ENCODE assay signal across 9 cellular contexts in genomic region chr6:12504325-12504966, GRCh38.
DNase-seq lines count a peak whose midpoint lies in the region; ATAC-seq and TF ChIP-seq lines count a peak whose summit lies in the region.
"Had no signal": no experiment of that assay in that cellular context is flagged by ENCODE, and none has a peak within 500 bp of the region (broad histone marks: within the 10 kb centered on the region; RNA-seq: fewer than 3 reads in every experiment).

No MANE protein-coding gene starts in this region.

- peak; percentile 78 for ATAC-seq in GM18868 (IDR thresholded peaks at IDR 0.05; ENCODE audit: unreplicated experiment)
- ATAC-seq in activated CD8-positive, alpha-beta memory T cell treated with anti-CD3 and anti-CD28 coated beads, Interleukin-2, amount 10 ng/mL, durations not matched to agents 7 days and 5 days = no peak

- TF ChIP-seq POLR2A in thyroid gland (IDR thresholded peaks at IDR 0.05) = no peak

- WGBS in thyroid gland, 2 donors = 91% methylated on average over 2 of the region's 2 CpGs

- H3K9me3 Mint-ChIP-seq in activated CD8-positive, alpha-beta memory T cell treated with anti-CD3 and anti-CD28 coated beads, Interleukin-2, amount 10 ng/mL, durations not matched to agents 7 days and 5 days (ENCODE audit: low read depth) = no peaks in the 10 kb centered on the region

- no peaks in the 10 kb centered on the region for H3K4me1 ChIP-seq in thyroid gland

- H3K36me3 Mint-ChIP-seq in activated CD8-positive, alpha-beta memory T cell treated with anti-CD3 and anti-CD28 coated beads, Interleukin-2, amount 10 ng/mL, durations not matched to agents 7 days and 5 days = no peaks in the 10 kb centered on the region
- H3K36me3 Mint-ChIP-seq: activated naive CD4-positive, alpha-beta T cell treated with anti-CD3 and anti-CD28 coated beads, Interleukin-2, amount 50 U/mL, for 24 hours had no signal

- CTCF ChIA-PET in activated CD8-positive, alpha-beta memory T cell treated with anti-CD3 and anti-CD28 coated beads, Interleukin-2, amount 10 ng/mL, durations not matched to agents 7 days and 5 days (lab: Charles Lee) = interaction anchor here (1.3 to 1.4 kb wide), 2 partner anchors 9 to 17 kb away, joined by 3 read pairs; no protein-coding TSS in a partner anchor

- H3K4me1 Mint-ChIP-seq in activated CD8-positive, alpha-beta memory T cell treated with anti-CD3 and anti-CD28 coated beads, Interleukin-2, amount 10 ng/mL, durations not matched to agents 7 days and 5 days = no peaks in the 10 kb centered on the region
- H3K4me1 Mint-ChIP-seq: activated naive CD4-positive, alpha-beta T cell treated with anti-CD3 and anti-CD28 coated beads, Interleukin-2, amount 50 U/mL, for 24 hours had no signal

- TF ChIP-seq CTCF in fibroblast of villous mesenchyme (IDR thresholded peaks at IDR 0.05; ENCODE audit: insufficient read depth, low read depth, low read length) = peak; percentile 61
- peak in 1 of 6 experiments; percentile 14 for TF ChIP-seq CTCF in thyroid gland (IDR thresholded peaks at IDR 0.05)

- DNase-seq in ACHN (peak; percentile 47), NAMALWA (ENCODE audit: low spot score) (peak; percentile 66), fibroblast of villous mesenchyme (ENCODE audit: low read depth) (peak; percentile 11), hepatic stellate cell (ENCODE audit: low spot score) (no peak), T-helper 1 cell (no peak), thyroid gland (no peak)
- DNase-seq in activated CD8-positive, alpha-beta memory T cell treated with anti-CD3 and anti-CD28 coated beads, Interleukin-2, amount 10 ng/mL, durations not matched to agents 7 days and 5 days = no peak

- H3K9me3 ChIP-seq in thyroid gland = no peaks in the 10 kb centered on the region

- H3K27me3 Mint-ChIP-seq in activated CD8-positive, alpha-beta memory T cell treated with anti-CD3 and anti-CD28 coated beads, Interleukin-2, amount 10 ng/mL, durations not matched to agents 7 days and 5 days = no peaks in the 10 kb centered on the region

- no peaks in the 10 kb centered on the region for H3K27me3 ChIP-seq in thyroid gland

- intact Hi-C loops in thyroid gland (cut with DNase I) = no loop called here

- H3K36me3 ChIP-seq in thyroid gland = no peaks in the 10 kb centered on the region

- H3K27ac ChIP-seq in thyroid gland = no peak overlapping the region

- in situ Hi-C loops in ACHN (cut with HindIII; ENCODE audit: low pct_ligation_motif_present, low pct_unique_long_range_greater_than_20kb, low sequenced_read_pairs) = no loop called here

- no peak overlapping the region for H3K4me3 Mint-ChIP-seq in activated CD8-positive, alpha-beta memory T cell treated with anti-CD3 and anti-CD28 coated beads, Interleukin-2, amount 10 ng/mL, durations not matched to agents 7 days and 5 days
- H3K4me3 Mint-ChIP-seq: activated naive CD4-positive, alpha-beta T cell treated with anti-CD3 and anti-CD28 coated beads, Interleukin-2, amount 50 U/mL, for 24 hours had no signal

- H3K4me3 ChIP-seq in fibroblast of villous mesenchyme (ENCODE audit: low read depth, low read length) = no peak overlapping the region
- H3K4me3 ChIP-seq in thyroid gland (replicated peaks in 1 of 3) = no peak overlapping the region

- no peak overlapping the region for H3K27ac Mint-ChIP-seq in activated CD8-positive, alpha-beta memory T cell treated with anti-CD3 and anti-CD28 coated beads, Interleukin-2, amount 10 ng/mL, durations not matched to agents 7 days and 5 days
- H3K27ac Mint-ChIP-seq: activated naive CD4-positive, alpha-beta T cell treated with anti-CD3 and anti-CD28 coated beads, Interleukin-2, amount 50 U/mL, for 24 hours had no signal

Comparison
In these comparisons a context has a peak if more than half of its experiments do, and no peak if none do; other contexts are left out.
1. DNase-seq: peak in ACHN (single experiment), NAMALWA (single experiment) and fibroblast of villous mesenchyme (single experiment); none in hepatic stellate cell (single experiment), activated CD8-positive, alpha-beta memory T cell treated with anti-CD3 and anti-CD28 coated beads, Interleukin-2, amount 10 ng/mL, durations not matched to agents 7 days and 5 days (single experiment), T-helper 1 cell (0 of 5) and thyroid gland (0 of 2).